1 cellular context compared by ENCODE assay signal in the genomic region with DNA sequence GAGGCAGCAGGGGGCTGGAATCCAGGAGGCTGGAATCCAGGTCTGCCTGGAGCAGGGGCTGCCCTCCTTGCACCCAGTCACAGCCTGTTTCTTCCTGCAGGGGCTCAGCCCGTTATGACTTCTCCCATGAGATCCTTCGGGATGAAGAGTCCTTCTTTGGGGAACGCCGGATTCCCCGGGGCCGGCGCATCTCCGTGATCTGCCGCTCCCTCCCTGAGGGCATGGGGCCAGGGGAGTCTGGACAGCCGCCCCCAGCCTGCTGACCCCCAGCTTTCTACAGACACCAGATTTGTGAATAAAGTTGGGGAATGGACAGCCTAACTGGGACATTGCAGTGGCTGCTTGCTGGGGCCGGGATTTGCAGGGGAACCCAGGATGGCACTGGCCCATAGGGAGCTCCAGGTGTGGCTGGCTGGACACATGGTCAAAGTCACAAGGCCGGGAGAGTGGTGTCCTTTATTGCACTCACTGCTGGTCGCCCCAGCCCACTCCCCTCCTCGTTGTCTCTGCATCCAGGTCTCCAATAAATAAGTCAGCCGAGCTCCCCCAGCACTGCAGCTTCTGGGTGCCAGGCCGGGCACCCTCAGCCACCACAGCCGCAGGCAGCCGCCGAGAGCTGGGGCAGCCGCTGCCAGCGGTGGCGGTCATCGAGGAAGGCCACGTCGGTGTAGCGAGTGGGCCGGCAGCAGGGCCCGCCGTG.
TF ChIP-seq lines count a peak whose summit lies in the region.

No MANE protein-coding gene starts in this region.

TF ChIP-seq in GM12878, 131 proteins besides CTCF, POLR2A, EP300 and RAD21:
- TF ChIP-seq FOS (IDR thresholded peaks at IDR 0.05; ENCODE audit: borderline replicate concordance, extremely low read depth, insufficient read length) (no peak), MYC (IDR thresholded peaks at IDR 0.05; ENCODE audit: insufficient read depth, insufficient read length, insufficient replicate concordance, low read length, severe bottlenecking) (no peak), TCF3 (IDR thresholded peaks at IDR 0.05; ENCODE audit: borderline replicate concordance, insufficient read depth, low read depth, low read length) (no peak), JUND (IDR thresholded peaks at IDR 0.05; ENCODE audit: low read depth, low read length) (no peak), SRF (IDR thresholded peaks at IDR 0.05; ENCODE audit: low read depth in 2 of 2, low read length in 2 of 2) (0 out of 4 replicates have a peak, but pooled peaks of 1 of the 2 experiments have one; percentile 15), MEF2A (IDR thresholded peaks at IDR 0.05; ENCODE audit: insufficient read depth, low read depth, low read length) (no peak)
- TF ChIP-seq, protein P1, sequence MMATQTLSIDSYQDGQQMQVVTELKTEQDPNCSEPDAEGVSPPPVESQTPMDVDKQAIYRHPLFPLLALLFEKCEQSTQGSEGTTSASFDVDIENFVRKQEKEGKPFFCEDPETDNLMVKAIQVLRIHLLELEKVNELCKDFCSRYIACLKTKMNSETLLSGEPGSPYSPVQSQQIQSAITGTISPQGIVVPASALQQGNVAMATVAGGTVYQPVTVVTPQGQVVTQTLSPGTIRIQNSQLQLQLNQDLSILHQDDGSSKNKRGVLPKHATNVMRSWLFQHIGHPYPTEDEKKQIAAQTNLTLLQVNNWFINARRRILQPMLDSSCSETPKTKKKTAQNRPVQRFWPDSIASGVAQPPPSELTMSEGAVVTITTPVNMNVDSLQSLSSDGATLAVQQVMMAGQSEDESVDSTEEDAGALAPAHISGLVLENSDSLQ (IDR thresholded peaks at IDR 0.05) = no peak
- TF ChIP-seq, protein P2, sequence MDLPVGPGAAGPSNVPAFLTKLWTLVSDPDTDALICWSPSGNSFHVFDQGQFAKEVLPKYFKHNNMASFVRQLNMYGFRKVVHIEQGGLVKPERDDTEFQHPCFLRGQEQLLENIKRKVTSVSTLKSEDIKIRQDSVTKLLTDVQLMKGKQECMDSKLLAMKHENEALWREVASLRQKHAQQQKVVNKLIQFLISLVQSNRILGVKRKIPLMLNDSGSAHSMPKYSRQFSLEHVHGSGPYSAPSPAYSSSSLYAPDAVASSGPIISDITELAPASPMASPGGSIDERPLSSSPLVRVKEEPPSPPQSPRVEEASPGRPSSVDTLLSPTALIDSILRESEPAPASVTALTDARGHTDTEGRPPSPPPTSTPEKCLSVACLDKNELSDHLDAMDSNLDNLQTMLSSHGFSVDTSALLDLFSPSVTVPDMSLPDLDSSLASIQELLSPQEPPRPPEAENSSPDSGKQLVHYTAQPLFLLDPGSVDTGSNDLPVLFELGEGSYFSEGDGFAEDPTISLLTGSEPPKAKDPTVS (IDR thresholded peaks at IDR 0.05; ENCODE audit: low read depth, low read length) = no peak
